ENCODE assay signal across 2 cellular contexts in the genomic region with DNA sequence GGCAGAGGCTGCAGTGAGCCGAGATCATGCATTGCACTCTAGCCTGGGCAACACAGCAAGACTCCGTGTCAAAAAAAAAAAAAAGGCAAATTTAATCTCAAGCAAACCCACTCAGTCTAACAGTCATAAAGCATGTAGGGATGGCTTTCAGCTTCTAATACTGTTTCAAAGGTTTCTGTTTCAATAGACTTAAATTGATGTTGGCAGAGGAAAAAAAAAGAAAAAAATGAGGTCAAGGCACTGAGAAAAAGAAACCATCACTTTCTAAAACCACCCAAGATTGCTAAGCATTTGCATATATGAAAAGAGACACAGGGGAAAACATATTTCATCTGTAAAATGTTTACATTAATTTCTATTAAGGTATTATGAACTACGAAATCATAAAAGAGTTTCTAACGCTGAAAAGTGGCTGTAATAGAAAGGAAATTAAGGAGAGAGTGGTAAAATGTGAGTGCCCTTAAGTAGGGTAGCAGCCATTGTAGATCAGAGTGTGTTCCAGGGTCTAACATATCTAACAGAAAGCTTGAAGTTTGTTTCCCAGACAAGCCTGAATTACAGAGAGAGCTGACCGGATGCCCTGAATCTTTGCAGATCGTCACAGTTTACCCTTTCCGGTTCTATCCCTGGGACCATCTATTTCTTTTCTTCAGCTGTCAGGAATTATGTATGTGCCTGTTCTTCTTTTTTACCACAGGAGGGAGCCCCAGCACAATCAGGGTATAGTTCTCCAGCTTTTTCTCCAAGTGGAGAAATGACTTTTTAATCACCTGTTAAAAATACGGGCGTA.
TF ChIP-seq lines count a peak whose summit lies in the region.

No MANE protein-coding gene starts in this region.

TF ChIP-seq in K562, 482 proteins besides CTCF, POLR2A, EP300 and RAD21 (continued from another document):
- TF ChIP-seq TRIM28 (IDR thresholded peaks at IDR 0.05) = no peak

TF ChIP-seq in liver, 16 proteins besides CTCF, POLR2A, EP300 and RAD21 (continued from another document):
- TF ChIP-seq FOXA1 (IDR thresholded peaks at IDR 0.05) = no peak
- TF ChIP-seq HNF4G (IDR thresholded peaks at IDR 0.05) = no peak
- TF ChIP-seq NR2F2 (IDR thresholded peaks at IDR 0.05) = no peak
- no peak for TF ChIP-seq RXRA (IDR thresholded peaks at IDR 0.05)
- no peak for TF ChIP-seq TAF1 (conservative IDR thresholded peaks at IDR 0.05)
- TF ChIP-seq, protein P1, sequence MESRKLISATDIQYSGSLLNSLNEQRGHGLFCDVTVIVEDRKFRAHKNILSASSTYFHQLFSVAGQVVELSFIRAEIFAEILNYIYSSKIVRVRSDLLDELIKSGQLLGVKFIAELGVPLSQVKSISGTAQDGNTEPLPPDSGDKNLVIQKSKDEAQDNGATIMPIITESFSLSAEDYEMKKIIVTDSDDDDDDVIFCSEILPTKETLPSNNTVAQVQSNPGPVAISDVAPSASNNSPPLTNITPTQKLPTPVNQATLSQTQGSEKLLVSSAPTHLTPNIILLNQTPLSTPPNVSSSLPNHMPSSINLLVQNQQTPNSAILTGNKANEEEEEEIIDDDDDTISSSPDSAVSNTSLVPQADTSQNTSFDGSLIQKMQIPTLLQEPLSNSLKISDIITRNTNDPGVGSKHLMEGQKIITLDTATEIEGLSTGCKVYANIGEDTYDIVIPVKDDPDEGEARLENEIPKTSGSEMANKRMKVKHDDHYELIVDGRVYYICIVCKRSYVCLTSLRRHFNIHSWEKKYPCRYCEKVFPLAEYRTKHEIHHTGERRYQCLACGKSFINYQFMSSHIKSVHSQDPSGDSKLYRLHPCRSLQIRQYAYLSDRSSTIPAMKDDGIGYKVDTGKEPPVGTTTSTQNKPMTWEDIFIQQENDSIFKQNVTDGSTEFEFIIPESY (IDR thresholded peaks at IDR 0.05) = no peak
- no peak for TF ChIP-seq EGR1 (IDR thresholded peaks at IDR 0.05; ENCODE audit: low read depth in 2 of 2)
- TF ChIP-seq, protein P2, sequence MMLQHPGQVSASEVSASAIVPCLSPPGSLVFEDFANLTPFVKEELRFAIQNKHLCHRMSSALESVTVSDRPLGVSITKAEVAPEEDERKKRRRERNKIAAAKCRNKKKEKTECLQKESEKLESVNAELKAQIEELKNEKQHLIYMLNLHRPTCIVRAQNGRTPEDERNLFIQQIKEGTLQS (IDR thresholded peaks at IDR 0.05) = no peak
- no peak for TF ChIP-seq GABPA (IDR thresholded peaks at IDR 0.05 in 1 of 2, conservative IDR thresholded peaks at IDR 0.05 in 1 of 2)
- TF ChIP-seq SP1 (IDR thresholded peaks at IDR 0.05) = no peak
